26 cellular contexts compared by ENCODE assay signal in the genomic region with DNA sequence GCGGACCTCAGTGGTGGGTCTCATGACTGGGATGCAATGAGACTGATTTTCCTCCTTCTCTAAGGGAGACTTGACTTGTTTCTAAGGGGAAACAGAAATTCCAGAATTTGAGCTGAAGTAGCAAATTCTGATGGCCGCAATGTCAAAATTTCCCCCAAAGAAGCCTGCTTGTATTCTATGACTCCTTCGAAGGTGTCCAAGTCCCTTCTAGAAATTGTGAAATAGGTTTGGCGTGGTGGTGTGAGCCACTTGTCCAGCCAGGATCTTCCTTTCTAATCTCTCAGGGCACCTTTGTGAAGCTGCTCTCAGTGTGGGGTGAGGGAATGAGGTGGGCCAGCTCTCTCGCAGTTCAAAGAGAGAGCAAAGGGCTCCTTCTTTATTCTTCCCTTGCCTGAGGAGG. TPM values are rescaled to one million over a fixed set of nuclear protein-coding genes. Genes with fewer than 3 reads are reported as not detected.
"Had no signal": no experiment of that assay in that cellular context is flagged by ENCODE, and none has a peak within 500 bp of the region (broad histone marks: within the 10 kb centered on the region; RNA-seq: fewer than 3 reads in every experiment).

No MANE protein-coding gene starts in this region.

- FAIRE-seq: endometrium, islet of Langerhans, keratinocyte had no signal

- H3K27me3 ChIP-seq: colonic mucosa, gastrocnemius medialis, left lung had no signal

- H3K9me3 ChIP-seq: colonic mucosa, esophagus squamous epithelium, gastrocnemius medialis, heart right ventricle, left lung, lower lobe of right lung, mucosa of descending colon had no signal

- H3K4me3 ChIP-seq: colonic mucosa, esophagus squamous epithelium, gastrocnemius medialis, heart right ventricle, left lung, lower lobe of right lung, mucosa of descending colon had no signal

- H3K36me3 ChIP-seq: colonic mucosa, esophagus squamous epithelium, gastrocnemius medialis, heart right ventricle, left lung, lower lobe of right lung had no signal

- ATAC-seq: esophagus mucosa, left cardiac atrium, left lung, left ventricle myocardium superior, lower lobe of right lung had no signal

- DNase-seq: colonic mucosa; cortex of kidney; effector CD8-positive, alpha-beta T cell; erythroblast; esophagus squamous epithelium; foreskin fibroblast; foreskin melanocyte; gastrocnemius medialis; hippocampal formation; left cardiac atrium; left lung; left ventricle myocardium superior; lower lobe of right lung; mesenchymal stem cell; naive B cell had no signal

- H3K27ac ChIP-seq: colonic mucosa, epithelial cell of prostate, esophagus squamous epithelium, heart right ventricle, left lung, lower lobe of right lung had no signal

RNA-seq across cellular contexts. Expression of gene CLIC6, which starts 19.9 kb away (rescaled TPM):
- total RNA-seq: dermis microvascular lymphatic vessel endothelial cell, glomerular endothelial cell, lung microvascular endothelial cell, myocyte had no signal
- polyA plus RNA-seq: keratinocyte had no signal
